Comparison of ENCODE assay signal across 1 cellular context in genomic region chr5:125190232-125191051, GRCh38.
TF ChIP-seq lines count a peak whose summit lies in the region.

No MANE protein-coding gene starts in this region.

TF ChIP-seq in HEK293, 187 proteins besides CTCF, POLR2A, EP300 and RAD21 (continued from another document and continues in another):
- TF ChIP-seq ZBTB10 (tag by site-specific recombination; IDR thresholded peaks at IDR 0.05): no peak; the same call in 1 of the 2 replicates
- TF ChIP-seq ZBTB26 (tag by site-specific recombination; optimal IDR thresholded peaks at IDR 0.05): no peak
- no peak for TF ChIP-seq ZNF513 (tag by site-specific recombination; IDR thresholded peaks at IDR 0.05)
- TF ChIP-seq EGR2 (tag by site-specific recombination; IDR thresholded peaks at IDR 0.05; ENCODE audit: low read depth): no peak
- TF ChIP-seq ZFP37 (tag by site-specific recombination; IDR thresholded peaks at IDR 0.05): no peak
- TF ChIP-seq ZNF398 (tag by site-specific recombination; IDR thresholded peaks at IDR 0.05): peak; percentile 68
- no peak for TF ChIP-seq REST (tag by site-specific recombination; IDR thresholded peaks at IDR 0.05)
- no peak for TF ChIP-seq ZNF324 (tag by site-specific recombination; IDR thresholded peaks at IDR 0.05)
- TF ChIP-seq AEBP2 (tag by site-specific recombination; IDR thresholded peaks at IDR 0.05; ENCODE audit: borderline replicate concordance): no peak
- TF ChIP-seq ZNF423 (tag by site-specific recombination; IDR thresholded peaks at IDR 0.05): no peak
- no peak for TF ChIP-seq ZSCAN16 (tag by site-specific recombination; IDR thresholded peaks at IDR 0.05)
- TF ChIP-seq INSM2 (tag by site-specific recombination; IDR thresholded peaks at IDR 0.05): 0 out of 2 replicates have a peak, but pooled peaks have one; percentile 21
- no peak for TF ChIP-seq ZNF658 (tag by site-specific recombination; IDR thresholded peaks at IDR 0.05)
- peak; percentile 80; the same call in 1 of the 2 replicates for TF ChIP-seq ZNF133 (tag by site-specific recombination; IDR thresholded peaks at IDR 0.05)
- TF ChIP-seq ZBTB44 (tag by site-specific recombination; IDR thresholded peaks at IDR 0.05): peak; percentile 79
- TF ChIP-seq ZBTB21 (tag by site-specific recombination; IDR thresholded peaks at IDR 0.05): no peak
- no peak for TF ChIP-seq ZNF621 (tag by site-specific recombination; IDR thresholded peaks at IDR 0.05)
- 0 out of 2 replicates have a peak, but pooled peaks have one; percentile 8 for TF ChIP-seq ZNF2 (tag by site-specific recombination; IDR thresholded peaks at IDR 0.05)
- TF ChIP-seq ZNF138 (tag by site-specific recombination; IDR thresholded peaks at IDR 0.05; ENCODE audit: borderline replicate concordance): no peak
- TF ChIP-seq TSHZ1 (tag by site-specific recombination; IDR thresholded peaks at IDR 0.05; ENCODE audit: borderline replicate concordance): no peak
- TF ChIP-seq ZNF585B (tag by site-specific recombination; IDR thresholded peaks at IDR 0.05): no peak
- no peak for TF ChIP-seq ZNF830 (tag by site-specific recombination; IDR thresholded peaks at IDR 0.05; ENCODE audit: low read depth)
- peak; percentile 57; the same call in 1 of the 2 replicates for TF ChIP-seq TRIM28 (IDR thresholded peaks at IDR 0.05; ENCODE audit: borderline replicate concordance, low read length)
- peak; percentile 59 for TF ChIP-seq ZNF629 (tag by site-specific recombination; IDR thresholded peaks at IDR 0.05)
- no peak for TF ChIP-seq ZSCAN4 (tag by site-specific recombination; IDR thresholded peaks at IDR 0.05)
- TF ChIP-seq ZBTB20 (tag by site-specific recombination; IDR thresholded peaks at IDR 0.05): peak; percentile 19; the same call in 1 of the 2 replicates
- TF ChIP-seq ZNF596 (tag by site-specific recombination; IDR thresholded peaks at IDR 0.05): peak; percentile 43
- no peak for TF ChIP-seq HOXA7 (CRISPR knock-in tag; IDR thresholded peaks at IDR 0.05; ENCODE audit: borderline replicate concordance)
- TF ChIP-seq ZNF660 (tag by site-specific recombination; IDR thresholded peaks at IDR 0.05): no peak
- TF ChIP-seq ZNF571 (tag by site-specific recombination; IDR thresholded peaks at IDR 0.05): no peak
- TF ChIP-seq BCL6B (tag by site-specific recombination; IDR thresholded peaks at IDR 0.05): peak; percentile 32; the same call in 1 of the 2 replicates
- no peak for TF ChIP-seq ZNF266 (tag by site-specific recombination; IDR thresholded peaks at IDR 0.05; ENCODE audit: low read depth)
- no peak for TF ChIP-seq ZBTB7A (tag by site-specific recombination; IDR thresholded peaks at IDR 0.05; ENCODE audit: low read depth)
- no peak for TF ChIP-seq ZNF544 (tag by site-specific recombination; IDR thresholded peaks at IDR 0.05)
